ENCODE assay signal across 31 cellular contexts in genomic region chr16:2331932-2332267, GRCh38.
"Had no signal": no experiment of that assay in that cellular context is flagged by ENCODE, and none has a peak within 500 bp of the region (broad histone marks: within the 10 kb centered on the region; RNA-seq: fewer than 3 reads in every experiment).

No MANE protein-coding gene starts in this region.

- H3K36me3 ChIP-seq: adrenal gland, gastrocnemius medialis had no signal

- H3K27me3 ChIP-seq: adrenal gland, body of pancreas, esophagus muscularis mucosa, gastrocnemius medialis had no signal

- H3K9me3 Mint-ChIP-seq: activated CD4-positive, alpha-beta memory T cell treated with anti-CD3 and anti-CD28 coated beads, Interleukin-2, amount 10 ng/mL, durations not matched to agents 7 days and 5 days; activated CD4-positive, alpha-beta T cell treated with anti-CD3 and anti-CD28 coated beads, Interleukin-2, amount 10 ng/mL, durations not matched to agents 7 days and 5 days; activated naive CD4-positive, alpha-beta T cell treated with anti-CD3 and anti-CD28 coated beads for 36 hours; activated naive CD4-positive, alpha-beta T cell treated with anti-CD3 and anti-CD28 coated beads, Interleukin-2, amount 50 U/mL, for 24 hours; activated naive CD8-positive, alpha-beta T cell treated with anti-CD3 and anti-CD28 coated beads for 36 hours; activated naive CD8-positive, alpha-beta T cell treated with anti-CD3 and anti-CD28 coated beads, Interleukin-2, amount 50 U/mL, for 24 hours; activated T-helper 1 cell treated with anti-CD3 and anti-CD28 coated beads, Interleukin-12 subunit alpha, Interleukin-12 subunit beta, Interleukin-2, Interleukin-4 antibody, amounts not matched to agents 30 ng/mL and 10 ng/mL and 1 ng/mL, durations not matched to agents 14 hours and 24 hours and 36 hours; activated T-helper 2 cell treated with anti-CD3 and anti-CD28 coated beads, Interferon-gamma antibody, Interleukin-2, Interleukin-4, amounts not matched to agents 10 μg/mL and 5 μg/mL and 100 μg/mL, durations not matched to agents 14 hours and 24 hours and 36 hours; effector memory CD8-positive, alpha-beta T cell; T-helper 1 cell treated with Interleukin-12 subunit alpha and Interleukin-12 subunit beta and Interleukin-4 antibody, amounts not matched to agents 30 μg/mL and 1 μg/mL, for 36 hours had no signal

- ATAC-seq: activated naive CD8-positive, alpha-beta T cell treated with anti-CD3 and anti-CD28 coated beads, Interleukin-2, amount 50 U/mL, for 24 hours; body of pancreas; effector memory CD8-positive, alpha-beta T cell; foreskin keratinocyte; gastrocnemius medialis had no signal

- H3K4me1 Mint-ChIP-seq: activated CD4-positive, alpha-beta T cell treated with anti-CD3 and anti-CD28 coated beads, Interleukin-2, amount 10 ng/mL, durations not matched to agents 7 days and 5 days; activated naive CD4-positive, alpha-beta T cell treated with anti-CD3 and anti-CD28 coated beads, Interleukin-2, amount 50 U/mL, for 24 hours; activated naive CD8-positive, alpha-beta T cell treated with anti-CD3 and anti-CD28 coated beads, Interleukin-2, amount 50 U/mL, for 24 hours had no signal

- H3K27ac ChIP-seq: adrenal gland, body of pancreas, esophagus muscularis mucosa, foreskin keratinocyte, gastrocnemius medialis, WERI-Rb-1 had no signal

- H3K4me3 Mint-ChIP-seq: activated CD4-positive, alpha-beta memory T cell treated with anti-CD3 and anti-CD28 coated beads, Interleukin-2, amount 10 ng/mL, durations not matched to agents 7 days and 5 days; activated CD4-positive, alpha-beta T cell treated with anti-CD3 and anti-CD28 coated beads, Interleukin-2, amount 10 ng/mL, durations not matched to agents 7 days and 5 days; activated naive CD4-positive, alpha-beta T cell treated with anti-CD3 and anti-CD28 coated beads for 36 hours; activated naive CD4-positive, alpha-beta T cell treated with anti-CD3 and anti-CD28 coated beads, Interleukin-2, amount 50 U/mL, for 24 hours; activated naive CD8-positive, alpha-beta T cell treated with anti-CD3 and anti-CD28 coated beads for 36 hours; activated naive CD8-positive, alpha-beta T cell treated with anti-CD3 and anti-CD28 coated beads, Interleukin-2, amount 50 U/mL, for 24 hours; activated T-helper 1 cell treated with anti-CD3 and anti-CD28 coated beads, Interleukin-12 subunit alpha, Interleukin-12 subunit beta, Interleukin-2, Interleukin-4 antibody, amounts not matched to agents 30 ng/mL and 10 ng/mL and 1 ng/mL, durations not matched to agents 14 hours and 24 hours and 36 hours; effector memory CD8-positive, alpha-beta T cell; T-helper 1 cell treated with Interleukin-12 subunit alpha and Interleukin-12 subunit beta and Interleukin-4 antibody, amounts not matched to agents 30 μg/mL and 1 μg/mL, for 36 hours had no signal

- H3K9me3 ChIP-seq: adrenal gland, body of pancreas, esophagus muscularis mucosa, gastrocnemius medialis had no signal

- H3K27ac Mint-ChIP-seq: activated CD4-positive, alpha-beta memory T cell treated with anti-CD3 and anti-CD28 coated beads, Interleukin-2, amount 10 ng/mL, durations not matched to agents 7 days and 5 days; activated CD4-positive, alpha-beta T cell treated with anti-CD3 and anti-CD28 coated beads, Interleukin-2, amount 10 ng/mL, durations not matched to agents 7 days and 5 days; activated naive CD4-positive, alpha-beta T cell treated with anti-CD3 and anti-CD28 coated beads for 36 hours; activated naive CD4-positive, alpha-beta T cell treated with anti-CD3 and anti-CD28 coated beads, Interleukin-2, amount 50 U/mL, for 24 hours; activated naive CD8-positive, alpha-beta T cell treated with anti-CD3 and anti-CD28 coated beads for 36 hours; activated naive CD8-positive, alpha-beta T cell treated with anti-CD3 and anti-CD28 coated beads, Interleukin-2, amount 50 U/mL, for 24 hours; activated T-helper 1 cell treated with anti-CD3 and anti-CD28 coated beads, Interleukin-12 subunit alpha, Interleukin-12 subunit beta, Interleukin-2, Interleukin-4 antibody, amounts not matched to agents 30 ng/mL and 10 ng/mL and 1 ng/mL, durations not matched to agents 14 hours and 24 hours and 36 hours; activated T-helper 2 cell treated with anti-CD3 and anti-CD28 coated beads, Interferon-gamma antibody, Interleukin-2, Interleukin-4, amounts not matched to agents 10 μg/mL and 5 μg/mL and 100 μg/mL, durations not matched to agents 14 hours and 24 hours and 36 hours; effector memory CD8-positive, alpha-beta T cell; T-helper 1 cell treated with Interleukin-12 subunit alpha and Interleukin-12 subunit beta and Interleukin-4 antibody, amounts not matched to agents 30 μg/mL and 1 μg/mL, for 36 hours had no signal

- H3K4me3 ChIP-seq: adrenal gland, body of pancreas, esophagus muscularis mucosa, gastrocnemius medialis had no signal

- H3K4me1 ChIP-seq: adrenal gland, body of pancreas, esophagus muscularis mucosa, foreskin keratinocyte, gastrocnemius medialis had no signal

- DNase-seq: activated CD4-positive, alpha-beta memory T cell treated with anti-CD3 and anti-CD28 coated beads, Interleukin-2, amount 10 ng/mL, durations not matched to agents 7 days and 5 days; activated CD4-positive, alpha-beta T cell treated with anti-CD3 and anti-CD28 coated beads for 1 hour; activated CD4-positive, alpha-beta T cell treated with anti-CD3 and anti-CD28 coated beads for 4 hours; activated CD4-positive, alpha-beta T cell treated with anti-CD3 and anti-CD28 coated beads, Interleukin-2, amount 10 ng/mL, durations not matched to agents 7 days and 5 days; activated CD4-positive, alpha-beta T cell treated with anti-CD3 and anti-CD28 coated beads, Interleukin-2, amount 50 U/mL, for 4 hours; activated CD4-positive, CD25-positive, alpha-beta regulatory T cell; activated effector memory CD4-positive, alpha-beta T cell treated with anti-CD3 and anti-CD28 coated beads, Interleukin-2, amount 50 U/mL, for 16 hours; activated naive CD4-positive, alpha-beta T cell treated with anti-CD3 and anti-CD28 coated beads for 36 hours; activated naive CD8-positive, alpha-beta T cell treated with anti-CD3 and anti-CD28 coated beads for 36 hours; activated naive CD8-positive, alpha-beta T cell treated with anti-CD3 and anti-CD28 coated beads, Interleukin-2, amount 50 U/mL, for 24 hours; activated T-cell treated with anti-CD3 and anti-CD28 coated beads, Interleukin-2, amount 50 U/mL, for 1 hour; activated T-cell treated with anti-CD3 and anti-CD28 coated beads, Interleukin-2, amount 50 U/mL, for 48 hours; amygdala; aorta; body of pancreas; caudate nucleus; cortex of kidney; dermis blood vessel endothelial cell; effector CD4-positive, alpha-beta T cell; effector memory CD8-positive, alpha-beta T cell; erythroblast; foreskin keratinocyte; gastrocnemius medialis; T1000 had no signal

- H3K36me3 Mint-ChIP-seq: activated naive CD4-positive, alpha-beta T cell treated with anti-CD3 and anti-CD28 coated beads, Interleukin-2, amount 50 U/mL, for 24 hours; activated naive CD8-positive, alpha-beta T cell treated with anti-CD3 and anti-CD28 coated beads for 36 hours had no signal
